16 cellular contexts compared by ENCODE assay signal in genomic region chr22:44091751-44092150, GRCh38.
DNase-seq lines count a peak whose midpoint lies in the region; ATAC-seq and TF ChIP-seq lines count a peak whose summit lies in the region.
"Had no signal": no experiment of that assay in that cellular context is flagged by ENCODE, and none has a peak within 500 bp of the region (broad histone marks: within the 10 kb centered on the region; RNA-seq: fewer than 3 reads in every experiment).

No MANE protein-coding gene starts in this region.

- H3K4me1 Mint-ChIP-seq in central memory CD8-positive, alpha-beta T cell: peaks cover 6% of the 10 kb centered on the region

- H3K4me1 ChIP-seq in right atrium auricular region (peaks cover 0 to 25% of the 10 kb centered on the region in 2 donors), RWPE2 (ENCODE audit: insufficient read depth, poor library complexity, severe bottlenecking) (peaks cover 9% of the 10 kb centered on the region), sigmoid colon (peaks cover 0 to 45% (median 39%) of the 10 kb centered on the region in 4 donors)
- H3K4me1 ChIP-seq: BE2C, HAP-1 had no signal

- H3K4me3 ChIP-seq in right atrium auricular region: no peak overlapping the region
- no peak overlapping the region for H3K4me3 ChIP-seq in RWPE2 (ENCODE audit: severe bottlenecking)
- no peak overlapping the region for H3K4me3 ChIP-seq in sigmoid colon
- H3K4me3 ChIP-seq: A549; BLaER1 treated with 17β-estradiol and CSF1 and Interleukin-3, amounts not matched to agents 10 nM and 100 nM; HAP-1 had no signal

- 92 to 97% methylated on average over 10 of the region's 10 CpGs for WGBS in sigmoid colon, 2 donors

- H3K9me3 ChIP-seq in right atrium auricular region (no peaks in the 10 kb centered on the region), RWPE2 (ENCODE audit: severe bottlenecking) (no peaks in the 10 kb centered on the region), sigmoid colon (no peaks in the 10 kb centered on the region)
- H3K9me3 ChIP-seq: A549; BE2C; BLaER1 treated with 17β-estradiol and CSF1 and Interleukin-3, amounts not matched to agents 10 nM and 100 nM; HAP-1 had no signal

- peak; percentile 8 for DNase-seq in Right ventricle myocardium superior
- no peak for DNase-seq in right atrium auricular region (ENCODE audit: low spot score)
- DNase-seq in RWPE2 (ENCODE audit: low spot score): peak; percentile 23
- no peak for DNase-seq in central memory CD8-positive, alpha-beta T cell (ENCODE audit: low spot score in 2 of 2)
- peak; percentile 57 for DNase-seq in sigmoid colon
- no peak for DNase-seq in kidney glomerular epithelial cell (lab: John Stamatoyannopoulos, UW)
- DNase-seq in T-helper 9 cell: no peak
- DNase-seq: DMS79 treated with DMSO at 0.1 percent for 48 hours, GF-D8, GOT3 had no signal

- intact Hi-C loops in Right ventricle myocardium superior (cut with DNase I): no loop called here
- intact Hi-C loops in sigmoid colon (cut with DNase I): loop anchor here (5.0 kb wide), 1 partner anchor 51 kb away; no protein-coding TSS in a partner anchor

- peaks cover 2% of the 10 kb centered on the region for H3K36me3 Mint-ChIP-seq in central memory CD8-positive, alpha-beta T cell (ENCODE audit: insufficient read depth)
- H3K36me3 Mint-ChIP-seq: CD8-positive, alpha-beta T cell had no signal

- no peaks in the 10 kb centered on the region for H3K9me3 Mint-ChIP-seq in central memory CD8-positive, alpha-beta T cell
- H3K9me3 Mint-ChIP-seq: CD8-positive, alpha-beta T cell had no signal

- H3K4me3 Mint-ChIP-seq in central memory CD8-positive, alpha-beta T cell: no peak overlapping the region
- H3K4me3 Mint-ChIP-seq: CD8-positive, alpha-beta T cell had no signal

- H3K27ac ChIP-seq in right atrium auricular region: no peak overlapping the region
- no peak overlapping the region for H3K27ac ChIP-seq in RWPE2 (ENCODE audit: poor library complexity, severe bottlenecking)
- peak overlapping the region in 2 of 4 donors; percentile 31 to 75 for H3K27ac ChIP-seq in sigmoid colon
- H3K27ac ChIP-seq: A549; BLaER1 treated with 17β-estradiol and CSF1 and Interleukin-3, amounts not matched to agents 10 nM and 100 nM had no signal

- TF ChIP-seq EP300 in sigmoid colon (IDR thresholded peaks at IDR 0.05): no peak

- ATAC-seq in Right ventricle myocardium superior (ENCODE audit: poor library complexity): no peak
- no peak for ATAC-seq in RWPE2 (ENCODE audit: low read depth)
- ATAC-seq in central memory CD8-positive, alpha-beta T cell (replicated peaks; ENCODE audit: extremely low read depth, poor library complexity, severe bottlenecking): no peak
- ATAC-seq in GM18498 (IDR thresholded peaks at IDR 0.05; ENCODE audit: unreplicated experiment): no peak

- TF ChIP-seq CTCF in right atrium auricular region (IDR thresholded peaks at IDR 0.05) (no peak), RWPE2 (IDR thresholded peaks at IDR 0.05; ENCODE audit: poor library complexity, severe bottlenecking) (no peak), sigmoid colon (IDR thresholded peaks at IDR 0.05) (peak in 1 of 4 experiments; percentile 3)

- no peak for TF ChIP-seq POLR2A in sigmoid colon (IDR thresholded peaks at IDR 0.05)

- H3K36me3 ChIP-seq in right atrium auricular region (peaks cover 28% of the 10 kb centered on the region), RWPE2 (ENCODE audit: low read depth) (no peaks in the 10 kb centered on the region), sigmoid colon (peaks cover 0 to 19% (median 6%) of the 10 kb centered on the region in 4 donors)
- H3K36me3 ChIP-seq: BE2C had no signal

- no peaks in the 10 kb centered on the region for H3K27me3 ChIP-seq in right atrium auricular region
- no peaks in the 10 kb centered on the region for H3K27me3 ChIP-seq in RWPE2 (ENCODE audit: insufficient read depth, poor library complexity, severe bottlenecking)
- H3K27me3 ChIP-seq in sigmoid colon: no peaks in the 10 kb centered on the region
- H3K27me3 ChIP-seq: BE2C; BLaER1 treated with 17β-estradiol and CSF1 and Interleukin-3, amounts not matched to agents 10 nM and 100 nM had no signal

- peak overlapping the region; percentile 25 for H3K27ac Mint-ChIP-seq in central memory CD8-positive, alpha-beta T cell (ENCODE audit: low read depth)
- H3K27ac Mint-ChIP-seq: CD8-positive, alpha-beta T cell had no signal

- no peaks in the 10 kb centered on the region for H3K27me3 Mint-ChIP-seq in central memory CD8-positive, alpha-beta T cell

Comparison
In these comparisons a context has a peak if more than half of its experiments do, and no peak if none do; other contexts are left out.
1. DNase-seq: peak in Right ventricle myocardium superior (single experiment), RWPE2 (single experiment) and sigmoid colon (single experiment); none in right atrium auricular region (single experiment), central memory CD8-positive, alpha-beta T cell (0 of 2), kidney glomerular epithelial cell (single experiment) and T-helper 9 cell (single experiment).